Comparison of ENCODE assay signal across 8 cellular contexts in the genomic region with DNA sequence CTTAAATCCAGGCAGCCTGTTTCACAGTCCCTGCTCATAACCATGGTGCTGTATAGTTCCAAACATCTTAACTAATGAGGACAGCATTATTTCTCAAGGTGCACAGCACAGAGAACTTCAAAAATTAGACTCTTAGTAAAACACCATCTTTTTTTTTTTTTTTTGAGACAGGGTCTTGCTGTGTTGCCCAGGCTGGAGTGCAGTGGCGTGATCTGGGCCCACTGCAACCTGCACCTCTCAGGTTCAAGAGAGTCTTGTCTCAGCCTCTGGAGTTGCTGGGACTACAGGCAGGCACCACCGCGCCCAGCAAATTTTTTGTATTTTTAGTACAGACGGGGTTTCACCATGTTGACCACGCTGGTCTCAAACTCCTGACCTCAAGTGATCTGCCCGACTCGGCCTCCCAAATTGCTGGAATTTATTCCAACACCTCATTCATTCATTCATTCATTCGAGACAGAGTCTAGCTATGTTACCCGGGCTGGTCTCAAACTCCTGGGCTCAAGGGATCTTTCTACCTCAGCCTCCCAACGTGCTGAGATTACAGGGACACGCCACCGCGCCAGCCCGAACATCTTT. TPM values are rescaled to one million over a fixed set of nuclear protein-coding genes. Genes with fewer than 3 reads are reported as not detected.
A peak's percentile ranks its signal among the peaks of the same experiment; 100 is the strongest.
DNase-seq lines count a peak whose midpoint lies in the region; ATAC-seq lines count a peak whose summit lies in the region.

No MANE protein-coding gene starts in this region.

- H3K27ac ChIP-seq in iPS-20b (ENCODE audit: low read length) (peak overlapping the region; percentile 91), substantia nigra (ENCODE audit: low read depth, low read length, poor library complexity, severe bottlenecking) (peak overlapping the region; percentile 97)

- H3K4me3 Mint-ChIP-seq in T-helper 1 cell treated with Interleukin-12 subunit alpha and Interleukin-12 subunit beta and Interleukin-4 antibody, amounts not matched to agents 30 μg/mL and 1 μg/mL, for 36 hours, result peak overlapping the region; percentile 99
- H3K4me3 Mint-ChIP-seq in activated CD8-positive, alpha-beta T cell treated with anti-CD3 and anti-CD28 coated beads, Interleukin-2, amount 10 ng/mL, durations not matched to agents 7 days and 5 days, result peak overlapping the region; percentile 99

- no peak for ATAC-seq in activated CD8-positive, alpha-beta T cell treated with anti-CD3 and anti-CD28 coated beads, Interleukin-2, amount 10 ng/mL, durations not matched to agents 7 days and 5 days

- H3K9me3 Mint-ChIP-seq in T-helper 1 cell treated with Interleukin-12 subunit alpha and Interleukin-12 subunit beta and Interleukin-4 antibody, amounts not matched to agents 30 μg/mL and 1 μg/mL, for 36 hours, result no peaks in the 10 kb centered on the region
- no peaks in the 10 kb centered on the region for H3K9me3 Mint-ChIP-seq in activated CD8-positive, alpha-beta T cell treated with anti-CD3 and anti-CD28 coated beads, Interleukin-2, amount 10 ng/mL, durations not matched to agents 7 days and 5 days (ENCODE audit: insufficient read depth)

- H3K4me1 ChIP-seq in iPS-20b (ENCODE audit: insufficient read depth, low read length), result no peaks in the 10 kb centered on the region

- H3K4me3 ChIP-seq in iPS-20b (ENCODE audit: low read length), result peak overlapping the region; percentile 100

- POLR2A ChIA-PET in activated CD8-positive, alpha-beta T cell treated with anti-CD3 and anti-CD28 coated beads, Interleukin-2, amount 10 ng/mL, durations not matched to agents 7 days and 5 days (lab: Charles Lee), result interaction anchor here (0.7 kb wide), 1 partner anchor 53 kb away, joined by 3 read pairs; no protein-coding TSS in a partner anchor

- no peaks in the 10 kb centered on the region for H3K27me3 ChIP-seq in iPS-20b (ENCODE audit: insufficient read depth, low read length)

- no peaks in the 10 kb centered on the region for H3K27me3 Mint-ChIP-seq in T-helper 1 cell treated with Interleukin-12 subunit alpha and Interleukin-12 subunit beta and Interleukin-4 antibody, amounts not matched to agents 30 μg/mL and 1 μg/mL, for 36 hours (ENCODE audit: low read depth)
- no peaks in the 10 kb centered on the region for H3K27me3 Mint-ChIP-seq in activated CD8-positive, alpha-beta T cell treated with anti-CD3 and anti-CD28 coated beads, Interleukin-2, amount 10 ng/mL, durations not matched to agents 7 days and 5 days (ENCODE audit: low read depth)

- no peaks in the 10 kb centered on the region for H3K36me3 ChIP-seq in iPS-20b (ENCODE audit: insufficient read depth, low read depth, low read length)

- peak overlapping the region; percentile 97 for H3K27ac Mint-ChIP-seq in T-helper 1 cell treated with Interleukin-12 subunit alpha and Interleukin-12 subunit beta and Interleukin-4 antibody, amounts not matched to agents 30 μg/mL and 1 μg/mL, for 36 hours
- H3K27ac Mint-ChIP-seq in activated CD8-positive, alpha-beta T cell treated with anti-CD3 and anti-CD28 coated beads, Interleukin-2, amount 10 ng/mL, durations not matched to agents 7 days and 5 days, result peak overlapping the region; percentile 89

- CTCF ChIA-PET in activated CD8-positive, alpha-beta T cell treated with anti-CD3 and anti-CD28 coated beads, Interleukin-2, amount 10 ng/mL, durations not matched to agents 7 days and 5 days (lab: Charles Lee), result interaction anchor here (1.8 kb wide), 1 partner anchor 31 kb away, joined by 4 read pairs; no protein-coding TSS in a partner anchor

- no peaks in the 10 kb centered on the region for H3K9me3 ChIP-seq in iPS-20b (ENCODE audit: insufficient read depth, low read depth, low read length)

- peaks cover 2% of the 10 kb centered on the region for H3K36me3 Mint-ChIP-seq in T-helper 1 cell treated with Interleukin-12 subunit alpha and Interleukin-12 subunit beta and Interleukin-4 antibody, amounts not matched to agents 30 μg/mL and 1 μg/mL, for 36 hours (ENCODE audit: low read depth)
- no peaks in the 10 kb centered on the region for H3K36me3 Mint-ChIP-seq in activated CD8-positive, alpha-beta T cell treated with anti-CD3 and anti-CD28 coated beads, Interleukin-2, amount 10 ng/mL, durations not matched to agents 7 days and 5 days (ENCODE audit: low read depth)

- DNase-seq in T-helper 1 cell (no peak), substantia nigra (lab: John Stamatoyannopoulos, UW) (no peak), D341Med (ENCODE audit: low spot score) (no peak), AML-193 (lab: John Stamatoyannopoulos, UW) (no peak), mucosa of gallbladder (ENCODE audit: low spot score) (no peak)
- no peak for DNase-seq in activated CD8-positive, alpha-beta T cell treated with anti-CD3 and anti-CD28 coated beads, Interleukin-2, amount 10 ng/mL, durations not matched to agents 7 days and 5 days

- peak overlapping the region; percentile 95 for H3K9ac ChIP-seq in iPS-20b (ENCODE audit: low read depth, low read length)

- H3K4me1 Mint-ChIP-seq in T-helper 1 cell treated with Interleukin-12 subunit alpha and Interleukin-12 subunit beta and Interleukin-4 antibody, amounts not matched to agents 30 μg/mL and 1 μg/mL, for 36 hours (ENCODE audit: low read depth), result peaks cover 18% of the 10 kb centered on the region
- H3K4me1 Mint-ChIP-seq in activated CD8-positive, alpha-beta T cell treated with anti-CD3 and anti-CD28 coated beads, Interleukin-2, amount 10 ng/mL, durations not matched to agents 7 days and 5 days (ENCODE audit: low read depth), result peaks cover 20% of the 10 kb centered on the region

RNA-seq across cellular contexts. Expression of gene TMEM254, which starts 0.5 kb away (rescaled TPM):
- 1 to 10 TPM; 9.6 to 9.9 TPM for total RNA-seq in activated CD8-positive, alpha-beta T cell treated with anti-CD3 and anti-CD28 coated beads, Interleukin-2, amount 10 ng/mL, durations not matched to agents 7 days and 5 days
- total RNA-seq in mucosa of gallbladder, result 37.7 TPM

RNA-seq across cellular contexts. Expression of gene PLAC9, which starts 54.6 kb away (rescaled TPM):
- total RNA-seq in activated CD8-positive, alpha-beta T cell treated with anti-CD3 and anti-CD28 coated beads, Interleukin-2, amount 10 ng/mL, durations not matched to agents 7 days and 5 days, result not detected
- 8.5 TPM for total RNA-seq in mucosa of gallbladder
